ENCODE assay signal across 8 cellular contexts in genomic region chr17:41930009-41930832, GRCh38. TPM values are rescaled to one million over a fixed set of nuclear protein-coding genes. Genes with fewer than 3 reads are reported as not detected.
DNase-seq lines count a peak whose midpoint lies in the region; ATAC-seq, FAIRE-seq and TF ChIP-seq lines count a peak whose summit lies in the region.

ODAD4 (plus strand) TSS chr17:41930617; CDS start chr17:41930724, 107 bp downstream.

- H3K9ac ChIP-seq in astrocyte (ENCODE audit: low read length), result peak within 1 kb of the TSS; percentile 77
- peak within 1 kb of the TSS; percentile 2 for H3K9ac ChIP-seq in rectal smooth muscle tissue (ENCODE audit: low read length)

- no peaks in the 10 kb centered on the region for H3K9me3 Mint-ChIP-seq in T-helper 2 cell treated with Interferon-gamma antibody and Interleukin-4, amounts not matched to agents 5 μg/mL and 100 μg/mL, for 36 hours
- no peaks in the 10 kb centered on the region for H3K9me3 Mint-ChIP-seq in astrocyte (ENCODE audit: unreplicated experiment)

- ATAC-seq in GM18499 (IDR thresholded peaks at IDR 0.05; ENCODE audit: insufficient read depth, unreplicated experiment) (peak; percentile 79), HG02943 (IDR thresholded peaks at IDR 0.05; ENCODE audit: low read depth, unreplicated experiment) (peak; percentile 89), aorta (ENCODE audit: low FRiP score) (peak; percentile 98)

- DNase-seq in NCI-H187 treated with DMSO at 0.1 percent for 48 hours (lab: John Stamatoyannopoulos, UW) (peak; percentile 81), astrocyte (ENCODE audit: low read depth) (peak; percentile 96), hepatic stellate cell (ENCODE audit: low spot score) (peak; percentile 99), aorta (peak; percentile 99 to 100)
- peak; percentile 97 for DNase-seq in T-helper 2 cell treated with Interferon-gamma antibody and Interleukin-4, amounts not matched to agents 5 μg/mL and 100 μg/mL, for 36 hours (ENCODE audit: low spot score)

- H3K27me3 Mint-ChIP-seq in T-helper 2 cell treated with Interferon-gamma antibody and Interleukin-4, amounts not matched to agents 5 μg/mL and 100 μg/mL, for 36 hours (ENCODE audit: low read depth), result no peaks in the 10 kb centered on the region
- no peaks in the 10 kb centered on the region for H3K27me3 Mint-ChIP-seq in astrocyte (ENCODE audit: low read depth, unreplicated experiment)

- intact Hi-C loops in aorta (cut with DNase I), result no loop called here

- peaks cover 45% of the 10 kb centered on the region for H3K4me1 Mint-ChIP-seq in T-helper 2 cell treated with Interferon-gamma antibody and Interleukin-4, amounts not matched to agents 5 μg/mL and 100 μg/mL, for 36 hours (ENCODE audit: low read depth)
- H3K4me1 Mint-ChIP-seq in astrocyte (ENCODE audit: low read depth, unreplicated experiment), result peaks cover 8% of the 10 kb centered on the region

- no peaks in the 10 kb centered on the region for H3K36me3 ChIP-seq in astrocyte (ENCODE audit: insufficient read depth, low read length)
- no peaks in the 10 kb centered on the region for H3K36me3 ChIP-seq in rectal smooth muscle tissue (ENCODE audit: control insufficient read depth, insufficient read depth, low read length)
- no peaks in the 10 kb centered on the region for H3K36me3 ChIP-seq in aorta (ENCODE audit: control insufficient read depth in 1 of 2, insufficient read depth in 2 of 2, low read length in 1 of 2)

- WGBS in aorta, 2 donors, result 1% methylated on average over 43 of the region's 43 CpGs

- peak within 1 kb of the TSS; percentile 73 for H3K4me3 ChIP-seq in astrocyte (ENCODE audit: insufficient read depth, low read depth, low read length)
- peak within 1 kb of the TSS; percentile 66 for H3K4me3 ChIP-seq in rectal smooth muscle tissue (ENCODE audit: low read length)
- H3K4me3 ChIP-seq in aorta (ENCODE audit: low read length in 2 of 2), result peak within 1 kb of the TSS; percentile 42 to 75

- H3K27ac ChIP-seq in astrocyte (ENCODE audit: low read depth, low read length) (peak within 1 kb of the TSS; percentile 67), rectal smooth muscle tissue (ENCODE audit: low read depth, low read length) (peak within 1 kb of the TSS; percentile 78), aorta (ENCODE audit: low read depth in 1 of 2, low read length in 2 of 2) (peak within 1 kb of the TSS in 1 of 2 donors; percentile 75)

- peak; percentile 32 for FAIRE-seq in astrocyte (lab: Jason Lieb, UNC)

- H2AFZ ChIP-seq in astrocyte (ENCODE audit: low read depth, low read length), result peak within 1 kb of the TSS; percentile 93

- no peaks in the 10 kb centered on the region for H4K20me1 ChIP-seq in astrocyte (ENCODE audit: insufficient read depth, low read length)

- H3K27me3 ChIP-seq in astrocyte (ENCODE audit: insufficient read depth, low read length) (no peaks in the 10 kb centered on the region), rectal smooth muscle tissue (ENCODE audit: control insufficient read depth, insufficient read depth, low read length) (no peaks in the 10 kb centered on the region), aorta (ENCODE audit: control insufficient read depth in 1 of 2, insufficient read depth in 2 of 2, low read length in 1 of 2) (no peaks in the 10 kb centered on the region)

- peak within 1 kb of the TSS; percentile 89 for H3K4me2 ChIP-seq in astrocyte (ENCODE audit: low read length)

- no peaks in the 10 kb centered on the region for H3K79me2 ChIP-seq in astrocyte (ENCODE audit: insufficient read depth, low read length)

- TF ChIP-seq CTCF in astrocyte (IDR thresholded peaks at IDR 0.05; ENCODE audit: insufficient read depth, low read depth, low read length), result peak; percentile 31

- peak within 1 kb of the TSS; percentile 95 for H3K4me3 Mint-ChIP-seq in T-helper 2 cell treated with Interferon-gamma antibody and Interleukin-4, amounts not matched to agents 5 μg/mL and 100 μg/mL, for 36 hours
- peak within 1 kb of the TSS; percentile 92 for H3K4me3 Mint-ChIP-seq in astrocyte (ENCODE audit: unreplicated experiment)

- no peaks in the 10 kb centered on the region for H3K9me3 ChIP-seq in astrocyte (ENCODE audit: insufficient read depth, low read depth, low read length)
- no peaks in the 10 kb centered on the region for H3K9me3 ChIP-seq in aorta (ENCODE audit: control insufficient read depth, low read length)

- peaks cover 4% of the 10 kb centered on the region for H3K4me1 ChIP-seq in astrocyte (ENCODE audit: insufficient read depth, low read length)
- peaks cover 5% of the 10 kb centered on the region for H3K4me1 ChIP-seq in rectal smooth muscle tissue (ENCODE audit: control insufficient read depth, insufficient read depth, low read length)
- H3K4me1 ChIP-seq in aorta (ENCODE audit: control insufficient read depth in 1 of 2, insufficient read depth in 2 of 2, low read length in 2 of 2), result no peaks in the 10 kb centered on the region

- peak within 1 kb of the TSS; percentile 95 for H3K27ac Mint-ChIP-seq in T-helper 2 cell treated with Interferon-gamma antibody and Interleukin-4, amounts not matched to agents 5 μg/mL and 100 μg/mL, for 36 hours
- H3K27ac Mint-ChIP-seq in astrocyte (ENCODE audit: unreplicated experiment), result peak within 1 kb of the TSS; percentile 90

- peaks cover 9% of the 10 kb centered on the region for H3K36me3 Mint-ChIP-seq in T-helper 2 cell treated with Interferon-gamma antibody and Interleukin-4, amounts not matched to agents 5 μg/mL and 100 μg/mL, for 36 hours (ENCODE audit: low read depth)
- no peaks in the 10 kb centered on the region for H3K36me3 Mint-ChIP-seq in astrocyte (ENCODE audit: low read depth, unreplicated experiment)

RNA-seq across cellular contexts. Expression of gene ODAD4, which starts in this region (rescaled TPM):
- total RNA-seq in astrocyte (0.98 and 1.1 TPM in 2 replicates), aorta (1 to 10 TPM in 1 of 2 donors, under 1 TPM in 1; 0.81 to 1.4 TPM)
- 1 to 10 TPM; 2.4 to 3.8 TPM for polyA plus RNA-seq in aorta
